ENCODE assay signal across 23 cellular contexts in genomic region chr10:93841930-93842329, GRCh38.
"Had no signal": no experiment of that assay in that cellular context is flagged by ENCODE, and none has a peak within 500 bp of the region (broad histone marks: within the 10 kb centered on the region; RNA-seq: fewer than 3 reads in every experiment).

No MANE protein-coding gene starts in this region.

- ATAC-seq: activated T-cell treated with anti-CD3 and anti-CD28 coated beads, Interleukin-2, amount 50 U/mL, for 72 hours; effector memory CD8-positive, alpha-beta T cell; gastrocnemius medialis; left lobe of liver; naive thymus-derived CD8-positive, alpha-beta T cell; right cardiac atrium; stimulated activated naive CD8-positive, alpha-beta T cell treated with anti-CD3 and anti-CD28 coated beads, Interleukin-15, amount 100 ng/mL, for 72 hours had no signal

- H3K27me3 ChIP-seq: esophagus muscularis mucosa, gastrocnemius medialis, tibial nerve had no signal

- H3K27ac ChIP-seq: esophagus muscularis mucosa, gastrocnemius medialis, parathyroid adenoma, tibial nerve had no signal

- H3K36me3 ChIP-seq: esophagus muscularis mucosa, gastrocnemius medialis, tibial nerve had no signal

- DNase-seq: activated CD4-positive, alpha-beta memory T cell treated with anti-CD3 and anti-CD28 coated beads, Interleukin-2, amount 10 ng/mL, durations not matched to agents 7 days and 5 days; activated CD4-positive, alpha-beta T cell treated with anti-CD3 and anti-CD28 coated beads for 48 hours; activated CD4-positive, CD25-positive, alpha-beta regulatory T cell; activated effector memory CD4-positive, alpha-beta T cell treated with anti-CD3 and anti-CD28 coated beads, Interleukin-2, amount 50 U/mL, for 16 hours; activated naive CD4-positive, alpha-beta T cell treated with anti-CD3 and anti-CD28 coated beads, Interleukin-2, amount 10 ng/mL, durations not matched to agents 7 days and 5 days; activated T-cell treated with anti-CD3 and anti-CD28 coated beads, Interleukin-2, amount 50 U/mL, for 72 hours; amygdala; effector memory CD8-positive, alpha-beta T cell; gastrocnemius medialis; hippocampal formation; immature natural killer cell; naive thymus-derived CD8-positive, alpha-beta T cell; nucleus accumbens; right cardiac atrium; stimulated activated CD4-positive, alpha-beta T cell treated with anti-CD3 and anti-CD28 coated beads, Interleukin-12 subunit alpha, Interleukin-12 subunit beta, amount 100 ng/mL, for 4 hours; stimulated activated CD4-positive, alpha-beta T cell treated with anti-CD3 and anti-CD28 coated beads, Interleukin-4, amount 100 ng/mL, for 4 hours; stimulated activated naive CD8-positive, alpha-beta T cell treated with anti-CD3 and anti-CD28 coated beads, Interleukin-15, amount 100 ng/mL, for 72 hours; T1000 had no signal

- H3K9me3 ChIP-seq: esophagus muscularis mucosa, gastrocnemius medialis, tibial nerve had no signal

- H3K4me1 ChIP-seq: esophagus muscularis mucosa, gastrocnemius medialis, parathyroid adenoma, tibial nerve had no signal

- H3K4me3 ChIP-seq: esophagus muscularis mucosa, gastrocnemius medialis, lung, tibial nerve had no signal
